In the genomic region with DNA sequence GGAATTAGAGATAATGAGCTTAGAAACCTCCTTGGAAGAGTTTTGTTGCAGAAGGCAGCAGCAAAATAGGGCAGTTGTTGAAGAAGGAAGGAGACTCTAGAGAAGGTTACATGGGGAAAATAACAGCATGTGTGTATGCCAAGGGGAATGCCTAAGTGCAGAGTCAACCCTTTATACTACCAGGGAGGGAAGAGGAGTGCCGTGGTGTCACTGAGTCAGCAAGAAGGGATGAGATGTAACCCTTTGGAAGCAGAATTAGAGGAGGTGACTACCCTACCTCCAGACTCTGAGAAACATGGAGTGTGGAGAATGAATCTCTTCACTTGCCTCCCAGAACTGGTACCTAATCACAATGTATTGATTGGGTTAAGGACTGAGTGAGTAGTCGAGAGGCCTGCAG, we compare ENCODE assay signal across 16 cellular contexts. TPM values are rescaled to one million over a fixed set of nuclear protein-coding genes. Genes with fewer than 3 reads are reported as not detected.
DNase-seq lines count a peak whose midpoint lies in the region; ATAC-seq and TF ChIP-seq lines count a peak whose summit lies in the region.
"Had no signal": no experiment of that assay in that cellular context is flagged by ENCODE, and none has a peak within 500 bp of the region (broad histone marks: within the 10 kb centered on the region; RNA-seq: fewer than 3 reads in every experiment).

No MANE protein-coding gene starts in this region.

- 19 to 39% methylated on average over 2 of the region's 2 CpGs for WGBS in esophagus squamous epithelium, 2 donors

- DNase-seq in ELR (ENCODE audit: low read depth), result peak; percentile 74
- peak; percentile 58 for DNase-seq in RPMI7951 (ENCODE audit: low read depth)
- DNase-seq in esophagus squamous epithelium (lab: John Stamatoyannopoulos, UW), result no peak
- peak; percentile 53 for DNase-seq in skeletal muscle cell (ENCODE audit: low read depth)
- no peak for DNase-seq in Right ventricle myocardium superior
- no peak for DNase-seq in iPS-NIHi11 (ENCODE audit: low spot score)
- DNase-seq in activated CD4-positive, alpha-beta T cell treated with anti-CD3 and anti-CD28 coated beads, Interleukin-2, amount 10 ng/mL, durations not matched to agents 7 days and 5 days, result no peak
- DNase-seq: effector CD4-positive, alpha-beta T cell; MM.1S; NCI-H2081 treated with DMSO at 0.1 percent for 48 hours; NK-92 treated with Interleukin-12 subunit alpha and Interleukin-12 subunit beta, amount 100 ng/mL, for 24 hours; stimulated activated CD4-positive, alpha-beta T cell treated with anti-CD3 and anti-CD28 coated beads, Interleukin-12 subunit alpha, Interleukin-12 subunit beta, amount 100 ng/mL, for 4 hours; substantia nigra had no signal

- POLR2A ChIA-PET in activated CD4-positive, alpha-beta T cell treated with anti-CD3 and anti-CD28 coated beads, Interleukin-2, amount 10 ng/mL, durations not matched to agents 7 days and 5 days (lab: Charles Lee), result no interaction called here

- H3K4me3 Mint-ChIP-seq in activated CD4-positive, alpha-beta T cell treated with anti-CD3 and anti-CD28 coated beads, Interleukin-2, amount 10 ng/mL, durations not matched to agents 7 days and 5 days, result no peak overlapping the region
- H3K4me3 Mint-ChIP-seq: activated T-helper 17 cell treated with anti-CD3 and anti-CD28 coated beads, Interleukin-2, amount 50 U/mL, for 72 hours had no signal

- no peaks in the 10 kb centered on the region for H3K36me3 Mint-ChIP-seq in activated CD4-positive, alpha-beta T cell treated with anti-CD3 and anti-CD28 coated beads, Interleukin-2, amount 10 ng/mL, durations not matched to agents 7 days and 5 days (ENCODE audit: low read depth)

- no peaks in the 10 kb centered on the region for H3K27me3 ChIP-seq in esophagus squamous epithelium

- no peaks in the 10 kb centered on the region for H3K36me3 ChIP-seq in esophagus squamous epithelium
- H3K36me3 ChIP-seq: BLaER1 had no signal

- peak overlapping the region; percentile 47 to 83 (median 64) for H3K27ac ChIP-seq in esophagus squamous epithelium
- H3K27ac ChIP-seq: BLaER1 had no signal

- intact Hi-C loops in esophagus squamous epithelium (cut with DNase I), result no loop called here
- intact Hi-C loops in Right ventricle myocardium superior (cut with DNase I), result no loop called here

- H3K4me3 ChIP-seq in esophagus squamous epithelium, result no peak overlapping the region
- H3K4me3 ChIP-seq in skeletal muscle cell (ENCODE audit: low read depth, low read length), result no peak overlapping the region
- H3K4me3 ChIP-seq: BLaER1 had no signal

- no peaks in the 10 kb centered on the region for H3K9me3 Mint-ChIP-seq in activated CD4-positive, alpha-beta T cell treated with anti-CD3 and anti-CD28 coated beads, Interleukin-2, amount 10 ng/mL, durations not matched to agents 7 days and 5 days
- H3K9me3 Mint-ChIP-seq: activated T-helper 17 cell treated with anti-CD3 and anti-CD28 coated beads, Interleukin-2, amount 50 U/mL, for 72 hours had no signal

- no peaks in the 10 kb centered on the region for H3K4me1 Mint-ChIP-seq in activated CD4-positive, alpha-beta T cell treated with anti-CD3 and anti-CD28 coated beads, Interleukin-2, amount 10 ng/mL, durations not matched to agents 7 days and 5 days
- H3K4me1 Mint-ChIP-seq: activated T-helper 17 cell treated with anti-CD3 and anti-CD28 coated beads, Interleukin-2, amount 50 U/mL, for 72 hours had no signal

- CTCF ChIA-PET in activated CD4-positive, alpha-beta T cell treated with anti-CD3 and anti-CD28 coated beads, Interleukin-2, amount 10 ng/mL, durations not matched to agents 7 days and 5 days (lab: Charles Lee), result no interaction called here

- ATAC-seq in HG03378 (IDR thresholded peaks at IDR 0.05; ENCODE audit: unreplicated experiment) (no peak), Right ventricle myocardium superior (ENCODE audit: poor library complexity) (no peak)
- ATAC-seq: activated T-helper 17 cell treated with anti-CD3 and anti-CD28 coated beads, Interleukin-2, amount 50 U/mL, for 72 hours had no signal

- no peak overlapping the region for H3K27ac Mint-ChIP-seq in activated CD4-positive, alpha-beta T cell treated with anti-CD3 and anti-CD28 coated beads, Interleukin-2, amount 10 ng/mL, durations not matched to agents 7 days and 5 days
- H3K27ac Mint-ChIP-seq: activated T-helper 17 cell treated with anti-CD3 and anti-CD28 coated beads, Interleukin-2, amount 50 U/mL, for 72 hours had no signal

- H3K27me3 Mint-ChIP-seq in activated CD4-positive, alpha-beta T cell treated with anti-CD3 and anti-CD28 coated beads, Interleukin-2, amount 10 ng/mL, durations not matched to agents 7 days and 5 days, result no peaks in the 10 kb centered on the region

- H3K9me3 ChIP-seq in esophagus squamous epithelium, result no peaks in the 10 kb centered on the region
- H3K9me3 ChIP-seq: BLaER1 had no signal

- TF ChIP-seq CTCF in esophagus squamous epithelium (IDR thresholded peaks at IDR 0.05), result no peak

- peaks cover 0 to 66% (median 0%) of the 10 kb centered on the region in 3 donors for H3K4me1 ChIP-seq in esophagus squamous epithelium
- H3K4me1 ChIP-seq: BLaER1 had no signal

- TF ChIP-seq POLR2A in esophagus squamous epithelium (IDR thresholded peaks at IDR 0.05), result no peak

RNA-seq across cellular contexts. Expression of gene GABRE, which starts 6.7 kb away (rescaled TPM):
- 1.9 and 2.3 TPM in 2 replicates for total RNA-seq in RPMI7951 (2014; rRNA removed; shearing (Covaris generic))
- 100 to 1,000 TPM in 2 of 4 donors, 10 to 100 TPM in 2; 38.4 to 149 (median 77.1) TPM for total RNA-seq in esophagus squamous epithelium
- total RNA-seq in Right ventricle myocardium superior, result 28.0 TPM
- total RNA-seq in activated CD4-positive, alpha-beta T cell treated with anti-CD3 and anti-CD28 coated beads, Interleukin-2, amount 10 ng/mL, durations not matched to agents 7 days and 5 days, result not detected
- total RNA-seq: activated T-helper 17 cell treated with anti-CD3 and anti-CD28 coated beads, Interleukin-2, amount 50 U/mL, for 72 hours had no signal

Comparison
In these comparisons a context has a peak if more than half of its experiments do, and no peak if none do; other contexts are left out.
1. DNase-seq: peak in ELR (single experiment), RPMI7951 (single experiment) and skeletal muscle cell (single experiment); none in esophagus squamous epithelium (single experiment), Right ventricle myocardium superior (single experiment), iPS-NIHi11 (single experiment) and activated CD4-positive, alpha-beta T cell treated with anti-CD3 and anti-CD28 coated beads, Interleukin-2, amount 10 ng/mL, durations not matched to agents 7 days and 5 days (single experiment).